Comparison of ENCODE assay signal across 17 cellular contexts in genomic region chr16:11726008-11726407, GRCh38.
"Had no signal": no experiment of that assay in that cellular context is flagged by ENCODE, and none has a peak within 500 bp of the region (broad histone marks: within the 10 kb centered on the region; RNA-seq: fewer than 3 reads in every experiment).

No MANE protein-coding gene starts in this region.

- DNase-seq: activated CD4-positive, alpha-beta T cell treated with anti-CD3 and anti-CD28 coated beads, Interleukin-2, amount 50 U/mL, for 48 hours; activated CD4-positive, CD25-positive, alpha-beta regulatory T cell treated with anti-CD3 and anti-CD28 coated beads, Interleukin-2, amount 50 U/mL, for 72 hours; activated CD8-positive, alpha-beta memory T cell treated with anti-CD3 and anti-CD28 coated beads, Interleukin-2, amount 10 ng/mL, durations not matched to agents 7 days and 5 days; activated effector memory CD4-positive, alpha-beta T cell treated with anti-CD3 and anti-CD28 coated beads, Interleukin-2, amount 50 U/mL, for 16 hours; activated T-cell treated with anti-CD3 and anti-CD28 coated beads, Interleukin-2, amount 50 U/mL, for 24 hours; anterior cingulate cortex; left ventricle myocardium superior; midbrain; naive B cell; T-helper 9 cell had no signal

- H3K4me2 ChIP-seq: smooth muscle cell had no signal

- H3K4me1 ChIP-seq: breast epithelium, parathyroid adenoma had no signal

- H3K27me3 Mint-ChIP-seq: activated CD8-positive, alpha-beta memory T cell treated with anti-CD3 and anti-CD28 coated beads, Interleukin-2, amount 10 ng/mL, durations not matched to agents 7 days and 5 days; activated naive CD8-positive, alpha-beta T cell; activated T-cell treated with anti-CD3 and anti-CD28 coated beads, Interleukin-2, amount 50 U/mL, for 24 hours; naive B cell; type B pancreatic cell had no signal

- H2AFZ ChIP-seq: parathyroid adenoma had no signal

- H3K4me3 Mint-ChIP-seq: activated CD8-positive, alpha-beta memory T cell treated with anti-CD3 and anti-CD28 coated beads, Interleukin-2, amount 10 ng/mL, durations not matched to agents 7 days and 5 days; activated naive CD8-positive, alpha-beta T cell; activated T-cell treated with anti-CD3 and anti-CD28 coated beads, Interleukin-2, amount 50 U/mL, for 24 hours; type B pancreatic cell had no signal

- H3K9me3 ChIP-seq: breast epithelium had no signal

- H3K27ac ChIP-seq: breast epithelium, parathyroid adenoma had no signal

- H3K27ac Mint-ChIP-seq: activated CD8-positive, alpha-beta memory T cell treated with anti-CD3 and anti-CD28 coated beads, Interleukin-2, amount 10 ng/mL, durations not matched to agents 7 days and 5 days; activated naive CD8-positive, alpha-beta T cell; naive B cell; type B pancreatic cell had no signal

- H3K9ac ChIP-seq: parathyroid adenoma had no signal

- H3K4me3 ChIP-seq: breast epithelium, smooth muscle cell had no signal

- H3K9me3 Mint-ChIP-seq: activated T-cell treated with anti-CD3 and anti-CD28 coated beads, Interleukin-2, amount 50 U/mL, for 24 hours; naive B cell; type B pancreatic cell had no signal

- H3K27me3 ChIP-seq: breast epithelium had no signal

- ATAC-seq: activated CD8-positive, alpha-beta memory T cell treated with anti-CD3 and anti-CD28 coated beads, Interleukin-2, amount 10 ng/mL, durations not matched to agents 7 days and 5 days; esophagus mucosa had no signal

- FAIRE-seq: endometrium had no signal
